8 cellular contexts compared by ENCODE assay signal in the genomic region with DNA sequence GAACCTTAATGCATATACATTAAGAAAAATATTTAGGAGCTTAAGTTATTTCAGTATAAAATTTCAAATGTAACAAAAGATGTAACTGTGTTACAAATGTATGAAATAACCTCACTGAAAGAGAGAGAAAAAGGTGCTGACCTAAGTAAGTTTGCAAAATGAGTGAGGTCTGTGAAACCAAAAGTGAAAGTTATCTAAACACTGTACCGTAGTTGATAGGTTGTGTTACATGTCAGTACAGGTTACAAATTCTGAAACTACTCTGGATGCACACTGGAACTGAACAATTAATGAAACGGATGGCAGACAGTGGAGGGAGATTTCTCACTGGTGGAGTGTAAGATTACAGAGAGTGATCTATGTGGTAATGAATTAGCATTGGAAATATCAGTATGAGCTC.
DNase-seq lines count a peak whose midpoint lies in the region; ATAC-seq, FAIRE-seq and TF ChIP-seq lines count a peak whose summit lies in the region.

No MANE protein-coding gene starts in this region.

- ATAC-seq in GM21619 (IDR thresholded peaks at IDR 0.05; ENCODE audit: unreplicated experiment), result peak; percentile 93

- TF ChIP-seq CTCF in fibroblast of mammary gland (conservative IDR thresholded peaks at IDR 0.05; ENCODE audit: control insufficient read depth, insufficient read depth, low read depth, low read length), result no peak

- DNase-seq in GM12891 (ENCODE audit: insufficient read length, low spot score) (peak; percentile 2), HT1080 (ENCODE audit: low read depth) (peak; percentile 11), fibroblast of mammary gland (ENCODE audit: low read depth) (peak; percentile 18), KBM-7 (no peak), SIG-M5 (lab: John Stamatoyannopoulos, UW) (no peak), AG08395 (ENCODE audit: low spot score) (no peak)
- no peak for DNase-seq in stimulated activated naive CD4-positive, alpha-beta T cell (lab: John Stamatoyannopoulos, UW)

- H3K4me3 ChIP-seq in fibroblast of mammary gland (ENCODE audit: control insufficient read depth, low read depth, low read length), result no peak overlapping the region

- no peak for TF ChIP-seq POLR2A in GM12891 (IDR thresholded peaks at IDR 0.05; ENCODE audit: low read depth, low read length)

- in situ Hi-C loops in KBM-7 (cut with MboI; ENCODE audit: low pct_unique_long_range_greater_than_20kb, low sequenced_read_pairs), result no loop called here

- no peak for FAIRE-seq in GM12891 (lab: Jason Lieb, UNC)

TF ChIP-seq in GM12891, 5 proteins besides CTCF, POLR2A, EP300 and RAD21:
- no peak for TF ChIP-seq PAX5 (IDR thresholded peaks at IDR 0.05; ENCODE audit: insufficient read depth, low read length, severe bottlenecking)
- no peak for TF ChIP-seq TAF1 (IDR thresholded peaks at IDR 0.05; ENCODE audit: low read depth, low read length)
- TF ChIP-seq SPI1 (IDR thresholded peaks at IDR 0.05; ENCODE audit: low read depth, low read length), result no peak
- TF ChIP-seq POU2F2 (IDR thresholded peaks at IDR 0.05; ENCODE audit: low read depth, low read length), result no peak
- no peak for TF ChIP-seq POLR2AphosphoS5 (IDR thresholded peaks at IDR 0.05; ENCODE audit: low read depth, low read length)
TF ChIP-seq in GM12891: peak in this region for 0.

Comparison
In these comparisons a context has a peak if more than half of its experiments do, and no peak if none do; other contexts are left out.
1. DNase-seq: peak in GM12891 (single experiment), HT1080 (single experiment) and fibroblast of mammary gland (single experiment); none in KBM-7 (single experiment), SIG-M5 (single experiment), stimulated activated naive CD4-positive, alpha-beta T cell (0 of 6) and AG08395 (single experiment).